In the genomic region with DNA sequence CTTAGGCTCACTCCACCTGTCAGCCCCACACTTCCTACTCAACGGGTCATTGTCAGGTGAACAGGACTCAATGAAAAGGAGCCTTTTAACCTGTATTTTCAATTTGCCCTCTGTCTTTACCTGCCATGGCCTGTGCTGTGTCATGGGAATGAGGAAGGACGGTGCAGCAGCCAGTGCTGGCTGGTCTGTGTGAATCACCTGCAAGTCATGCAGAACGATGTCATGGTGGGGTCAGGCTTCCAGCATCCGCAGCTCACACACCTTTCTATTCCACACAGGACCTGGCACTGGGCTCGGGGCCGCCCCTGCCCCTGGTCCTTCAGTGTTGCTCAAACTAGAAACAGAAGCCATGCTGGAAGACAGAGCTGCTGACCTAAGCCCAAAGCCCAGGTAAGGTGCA, we compare ENCODE assay signal across 1 cellular context.
TF ChIP-seq lines count a peak whose summit lies in the region.

No MANE protein-coding gene starts in this region.

TF ChIP-seq in IMR-90, 13 proteins besides CTCF, POLR2A, EP300 and RAD21:
- no peak for TF ChIP-seq RCOR1 (IDR thresholded peaks at IDR 0.05; ENCODE audit: insufficient replicate concordance, low read length)
- no peak for TF ChIP-seq RFX5 (IDR thresholded peaks at IDR 0.05; ENCODE audit: low read depth, low read length)
- TF ChIP-seq FOS (IDR thresholded peaks at IDR 0.05; ENCODE audit: low read depth, low read length), result no peak
- TF ChIP-seq NFE2L2 (IDR thresholded peaks at IDR 0.05; ENCODE audit: low read depth, low read length), result no peak
- no peak for TF ChIP-seq MXI1 (IDR thresholded peaks at IDR 0.05; ENCODE audit: borderline replicate concordance, low read depth, low read length)
- no peak for TF ChIP-seq BHLHE40 (IDR thresholded peaks at IDR 0.05; ENCODE audit: low read depth, low read length)
- no peak for TF ChIP-seq SMC3 (IDR thresholded peaks at IDR 0.05; ENCODE audit: low read depth, low read length)
- TF ChIP-seq CHD1 (IDR thresholded peaks at IDR 0.05; ENCODE audit: low read depth, low read length), result no peak
- TF ChIP-seq, protein P1, sequence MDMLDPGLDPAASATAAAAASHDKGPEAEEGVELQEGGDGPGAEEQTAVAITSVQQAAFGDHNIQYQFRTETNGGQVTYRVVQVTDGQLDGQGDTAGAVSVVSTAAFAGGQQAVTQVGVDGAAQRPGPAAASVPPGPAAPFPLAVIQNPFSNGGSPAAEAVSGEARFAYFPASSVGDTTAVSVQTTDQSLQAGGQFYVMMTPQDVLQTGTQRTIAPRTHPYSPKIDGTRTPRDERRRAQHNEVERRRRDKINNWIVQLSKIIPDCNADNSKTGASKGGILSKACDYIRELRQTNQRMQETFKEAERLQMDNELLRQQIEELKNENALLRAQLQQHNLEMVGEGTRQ (IDR thresholded peaks at IDR 0.05; ENCODE audit: low read depth, low read length), result no peak
- TF ChIP-seq CEBPB (IDR thresholded peaks at IDR 0.05; ENCODE audit: low read depth, low read length), result no peak
- no peak for TF ChIP-seq MAFK (IDR thresholded peaks at IDR 0.05; ENCODE audit: low read depth, low read length)
- TF ChIP-seq MAZ (IDR thresholded peaks at IDR 0.05; ENCODE audit: borderline replicate concordance, low read depth, low read length), result no peak
- TF ChIP-seq, protein P2, sequence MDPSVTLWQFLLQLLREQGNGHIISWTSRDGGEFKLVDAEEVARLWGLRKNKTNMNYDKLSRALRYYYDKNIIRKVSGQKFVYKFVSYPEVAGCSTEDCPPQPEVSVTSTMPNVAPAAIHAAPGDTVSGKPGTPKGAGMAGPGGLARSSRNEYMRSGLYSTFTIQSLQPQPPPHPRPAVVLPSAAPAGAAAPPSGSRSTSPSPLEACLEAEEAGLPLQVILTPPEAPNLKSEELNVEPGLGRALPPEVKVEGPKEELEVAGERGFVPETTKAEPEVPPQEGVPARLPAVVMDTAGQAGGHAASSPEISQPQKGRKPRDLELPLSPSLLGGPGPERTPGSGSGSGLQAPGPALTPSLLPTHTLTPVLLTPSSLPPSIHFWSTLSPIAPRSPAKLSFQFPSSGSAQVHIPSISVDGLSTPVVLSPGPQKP (IDR thresholded peaks at IDR 0.05; ENCODE audit: borderline replicate concordance, low read depth, low read length), result no peak
